ENCODE assay signal across 8 cellular contexts in genomic region chr7:129952653-129953560, GRCh38. TPM values are rescaled to one million over a fixed set of nuclear protein-coding genes. Genes with fewer than 3 reads are reported as not detected.
DNase-seq lines count a peak whose midpoint lies in the region; ATAC-seq and TF ChIP-seq lines count a peak whose summit lies in the region.

Gene UBE2H, minus strand, starts transcription at chr7:129952960. Its CDS starts 405 bp downstream, at chr7:129952555.

- H3K4me3 ChIP-seq in DND-41 (ENCODE audit: low read depth in 1 of 2, low read length in 2 of 2) = peak within 1 kb of the TSS; percentile 54 to 96
- H3K4me3 ChIP-seq in GM23338 = peak within 1 kb of the TSS; percentile 63
- peak within 1 kb of the TSS; percentile 94 for H3K4me3 ChIP-seq in Loucy (ENCODE audit: low read length, poor library complexity, severe bottlenecking)
- peak within 1 kb of the TSS; percentile 85 for H3K4me3 ChIP-seq in fibroblast of the aortic adventitia (ENCODE audit: low read depth, low read length)

- H3K9me3 ChIP-seq in DND-41 (ENCODE audit: insufficient read depth, low read length, severe bottlenecking) (no peaks in the 10 kb centered on the region), Loucy (ENCODE audit: insufficient read depth, low read depth, low read length) (no peaks in the 10 kb centered on the region)

- H3F3A ChIP-seq in GM23338 (replicated peaks; ENCODE audit: low read depth) = peaks cover 7% of the 10 kb centered on the region; the same call in 1 of the 2 replicates
- no peaks in the 10 kb centered on the region for H3F3A ChIP-seq in Loucy (ENCODE audit: low read depth)

- peak; percentile 91 for TF ChIP-seq POLR2A in Raji (IDR thresholded peaks at IDR 0.05; ENCODE audit: insufficient read depth, low read depth, low read length)

- H3K9me2 ChIP-seq in GM23338 (ENCODE audit: insufficient read depth) = 0 out of 2 replicates have a peak, but pooled peaks cover 3% of the 10 kb centered on the region
- H3K9me2 ChIP-seq in Loucy (replicated peaks; ENCODE audit: low read depth, low read length) = no peaks in the 10 kb centered on the region

- H3K27me3 Mint-ChIP-seq in GM23338 (ENCODE audit: insufficient read depth, low read depth, poor library complexity) (peaks cover 11% of the 10 kb centered on the region), nephron progenitor cell (ENCODE audit: low read depth, poor library complexity) (peaks cover 8% of the 10 kb centered on the region)
- no peaks in the 10 kb centered on the region for H3K27me3 Mint-ChIP-seq in stimulated activated naive CD8-positive, alpha-beta T cell treated with anti-CD3 and anti-CD28 coated beads, Interleukin-15, Interleukin-2, amounts not matched to agents 100 ng/mL and 50 ng/mL, for 24 hours

- ATAC-seq in DND-41 (ENCODE audit: insufficient read depth, low read depth) (peak; percentile 89), GM23338 (peak; percentile 53)

- peak within 1 kb of the TSS; percentile 96; the same call in 2 of the 3 replicates for H3K4me3 Mint-ChIP-seq in GM23338
- peak within 1 kb of the TSS; percentile 97 for H3K4me3 Mint-ChIP-seq in nephron progenitor cell
- H3K4me3 Mint-ChIP-seq in stimulated activated naive CD8-positive, alpha-beta T cell treated with anti-CD3 and anti-CD28 coated beads, Interleukin-15, Interleukin-2, amounts not matched to agents 100 ng/mL and 50 ng/mL, for 24 hours = peak within 1 kb of the TSS; percentile 99

- peak within 1 kb of the TSS; percentile 98 for H3K27ac Mint-ChIP-seq in GM23338
- peak within 1 kb of the TSS; percentile 99 for H3K27ac Mint-ChIP-seq in nephron progenitor cell
- H3K27ac Mint-ChIP-seq in stimulated activated naive CD8-positive, alpha-beta T cell treated with anti-CD3 and anti-CD28 coated beads, Interleukin-15, Interleukin-2, amounts not matched to agents 100 ng/mL and 50 ng/mL, for 24 hours = peak within 1 kb of the TSS; percentile 98

- H3K27me3 ChIP-seq in DND-41 (ENCODE audit: insufficient read depth, low read length, poor library complexity) = no peaks in the 10 kb centered on the region
- H3K27me3 ChIP-seq in GM23338 (ENCODE audit: insufficient read depth) = no peaks in the 10 kb centered on the region
- no peaks in the 10 kb centered on the region for H3K27me3 ChIP-seq in Loucy (ENCODE audit: insufficient read depth, low read length, poor library complexity, severe bottlenecking)

- H3K9me3 Mint-ChIP-seq in GM23338 (no peaks in the 10 kb centered on the region), nephron progenitor cell (no peaks in the 10 kb centered on the region)
- H3K9me3 Mint-ChIP-seq in stimulated activated naive CD8-positive, alpha-beta T cell treated with anti-CD3 and anti-CD28 coated beads, Interleukin-15, Interleukin-2, amounts not matched to agents 100 ng/mL and 50 ng/mL, for 24 hours = no peaks in the 10 kb centered on the region

- DNase-seq in DND-41 = peak; percentile 90
- peak; percentile 92 for DNase-seq in GM23338 (ENCODE audit: low spot score)
- DNase-seq in activated effector memory CD4-positive, alpha-beta T cell treated with Interleukin-2 at 50 U/mL for 16 hours = peak; percentile 88
- peak; percentile 84 for DNase-seq in fibroblast of the aortic adventitia (ENCODE audit: low read depth)
- DNase-seq in nephron progenitor cell = peak; percentile 95

- peaks cover 7% of the 10 kb centered on the region for H3K36me3 Mint-ChIP-seq in GM23338 (ENCODE audit: low read depth)
- H3K36me3 Mint-ChIP-seq in nephron progenitor cell (ENCODE audit: low read depth) = no peaks in the 10 kb centered on the region
- H3K36me3 Mint-ChIP-seq in stimulated activated naive CD8-positive, alpha-beta T cell treated with anti-CD3 and anti-CD28 coated beads, Interleukin-15, Interleukin-2, amounts not matched to agents 100 ng/mL and 50 ng/mL, for 24 hours (ENCODE audit: low read depth) = no peaks in the 10 kb centered on the region

- H2AFZ ChIP-seq in DND-41 (ENCODE audit: low read depth, low read length) = peak within 1 kb of the TSS; percentile 83
- H2AFZ ChIP-seq in GM23338 = peak within 1 kb of the TSS; percentile 53
- H2AFZ ChIP-seq in Loucy (ENCODE audit: low read length) = peak within 1 kb of the TSS; percentile 72

- H3K9ac ChIP-seq in DND-41 (ENCODE audit: low read depth, low read length) (peak within 1 kb of the TSS; percentile 77), Loucy (ENCODE audit: low read depth, low read length, poor library complexity, severe bottlenecking) (peak within 1 kb of the TSS; percentile 81)

- H3K4me1 ChIP-seq in DND-41 (ENCODE audit: insufficient read depth, low read length) (peaks cover 32% of the 10 kb centered on the region), GM23338 (ENCODE audit: insufficient read depth) (peaks cover 10% of the 10 kb centered on the region), Loucy (ENCODE audit: insufficient read depth, low read length, poor library complexity, severe bottlenecking) (peaks cover 41% of the 10 kb centered on the region)

- H3K36me3 ChIP-seq in DND-41 (ENCODE audit: insufficient read depth, low read length) (no peaks in the 10 kb centered on the region; the same call in 1 of the 2 replicates), GM23338 (ENCODE audit: insufficient read depth) (no peaks in the 10 kb centered on the region), Loucy (ENCODE audit: insufficient read depth, low read length) (no peaks in the 10 kb centered on the region)

- H3K79me2 ChIP-seq in DND-41 (ENCODE audit: insufficient read depth, low read length) = peaks cover 26% of the 10 kb centered on the region
- peaks cover 31% of the 10 kb centered on the region for H3K79me2 ChIP-seq in GM23338 (replicated peaks; ENCODE audit: insufficient read depth)
- H3K79me2 ChIP-seq in Loucy (ENCODE audit: insufficient read depth, low read length) = peaks cover 44% of the 10 kb centered on the region

- H4K20me1 ChIP-seq in DND-41 (ENCODE audit: insufficient read depth, low read length) = peaks cover 11% of the 10 kb centered on the region
- H4K20me1 ChIP-seq in GM23338 (replicated peaks; ENCODE audit: insufficient read depth) = no peaks in the 10 kb centered on the region
- peaks cover 14% of the 10 kb centered on the region for H4K20me1 ChIP-seq in Loucy (ENCODE audit: insufficient read depth, low read length, poor library complexity, severe bottlenecking)

- H3K27ac ChIP-seq in DND-41 (ENCODE audit: low read length) (peak within 1 kb of the TSS; percentile 60), GM23338 (ENCODE audit: low read depth) (peak within 1 kb of the TSS; percentile 95; the same call in 1 of the 2 replicates)

- no peak for TF ChIP-seq CTCF in DND-41 (IDR thresholded peaks at IDR 0.05; ENCODE audit: borderline replicate concordance, extremely low read depth, low read length, poor library complexity, severe bottlenecking)
- TF ChIP-seq CTCF in GM23338 (conservative IDR thresholded peaks at IDR 0.05; ENCODE audit: low read depth in 2 of 2) = no peak
- TF ChIP-seq CTCF in Loucy (conservative IDR thresholded peaks at IDR 0.05; ENCODE audit: low read length) = no peak
- no peak for TF ChIP-seq CTCF in fibroblast of the aortic adventitia (IDR thresholded peaks at IDR 0.05; ENCODE audit: insufficient read depth, low read length)
- TF ChIP-seq CTCF in nephron progenitor cell (IDR thresholded peaks at IDR 0.05) = no peak

- H3K4me2 ChIP-seq in DND-41 (ENCODE audit: insufficient read depth, low read length) (peak within 1 kb of the TSS; percentile 99), GM23338 (peak within 1 kb of the TSS; percentile 72), Loucy (ENCODE audit: low read depth, low read length, poor library complexity, severe bottlenecking) (peak within 1 kb of the TSS; percentile 96)

- H3K4me1 Mint-ChIP-seq in GM23338 = peaks cover 14% of the 10 kb centered on the region
- H3K4me1 Mint-ChIP-seq in nephron progenitor cell = peaks cover 12% of the 10 kb centered on the region
- peaks cover 8% of the 10 kb centered on the region for H3K4me1 Mint-ChIP-seq in stimulated activated naive CD8-positive, alpha-beta T cell treated with anti-CD3 and anti-CD28 coated beads, Interleukin-15, Interleukin-2, amounts not matched to agents 100 ng/mL and 50 ng/mL, for 24 hours (ENCODE audit: low read depth)

TF ChIP-seq in GM23338, 12 proteins besides CTCF, POLR2A, EP300 and RAD21 (continues in another document):
- TF ChIP-seq NANOG (IDR thresholded peaks at IDR 0.05; ENCODE audit: borderline replicate concordance) = no peak
- peak; percentile 100 for TF ChIP-seq CREB1 (CRISPR knock-in tag; IDR thresholded peaks at IDR 0.05; ENCODE audit: low read depth)
- TF ChIP-seq POLR2AphosphoS5 (IDR thresholded peaks at IDR 0.05; ENCODE audit: low read depth) = peak; percentile 68
- TF ChIP-seq JUNB (IDR thresholded peaks at IDR 0.05; ENCODE audit: unreplicated experiment) = no peak
- no peak for TF ChIP-seq EZH2 (IDR thresholded peaks at IDR 0.05; ENCODE audit: low read depth, unreplicated experiment)
- TF ChIP-seq ZNF331 (CRISPR knock-in tag; IDR thresholded peaks at IDR 0.05; ENCODE audit: low read depth) = no peak
- TF ChIP-seq, protein P1, sequence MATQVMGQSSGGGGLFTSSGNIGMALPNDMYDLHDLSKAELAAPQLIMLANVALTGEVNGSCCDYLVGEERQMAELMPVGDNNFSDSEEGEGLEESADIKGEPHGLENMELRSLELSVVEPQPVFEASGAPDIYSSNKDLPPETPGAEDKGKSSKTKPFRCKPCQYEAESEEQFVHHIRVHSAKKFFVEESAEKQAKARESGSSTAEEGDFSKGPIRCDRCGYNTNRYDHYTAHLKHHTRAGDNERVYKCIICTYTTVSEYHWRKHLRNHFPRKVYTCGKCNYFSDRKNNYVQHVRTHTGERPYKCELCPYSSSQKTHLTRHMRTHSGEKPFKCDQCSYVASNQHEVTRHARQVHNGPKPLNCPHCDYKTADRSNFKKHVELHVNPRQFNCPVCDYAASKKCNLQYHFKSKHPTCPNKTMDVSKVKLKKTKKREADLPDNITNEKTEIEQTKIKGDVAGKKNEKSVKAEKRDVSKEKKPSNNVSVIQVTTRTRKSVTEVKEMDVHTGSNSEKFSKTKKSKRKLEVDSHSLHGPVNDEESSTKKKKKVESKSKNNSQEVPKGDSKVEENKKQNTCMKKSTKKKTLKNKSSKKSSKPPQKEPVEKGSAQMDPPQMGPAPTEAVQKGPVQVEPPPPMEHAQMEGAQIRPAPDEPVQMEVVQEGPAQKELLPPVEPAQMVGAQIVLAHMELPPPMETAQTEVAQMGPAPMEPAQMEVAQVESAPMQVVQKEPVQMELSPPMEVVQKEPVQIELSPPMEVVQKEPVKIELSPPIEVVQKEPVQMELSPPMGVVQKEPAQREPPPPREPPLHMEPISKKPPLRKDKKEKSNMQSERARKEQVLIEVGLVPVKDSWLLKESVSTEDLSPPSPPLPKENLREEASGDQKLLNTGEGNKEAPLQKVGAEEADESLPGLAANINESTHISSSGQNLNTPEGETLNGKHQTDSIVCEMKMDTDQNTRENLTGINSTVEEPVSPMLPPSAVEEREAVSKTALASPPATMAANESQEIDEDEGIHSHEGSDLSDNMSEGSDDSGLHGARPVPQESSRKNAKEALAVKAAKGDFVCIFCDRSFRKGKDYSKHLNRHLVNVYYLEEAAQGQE (IDR thresholded peaks at IDR 0.05; ENCODE audit: unreplicated experiment) = no peak
- no peak for TF ChIP-seq ZNF114 (CRISPR knock-in tag; IDR thresholded peaks at IDR 0.05)

RNA-seq across cellular contexts. Expression of gene UBE2H, which starts in this region (rescaled TPM):
- total RNA-seq in GM23338 (2014; rRNA removed; shearing (Covaris generic)) = 86.5 and 107 TPM in 2 replicates
- polyA plus RNA-seq in GM23338 (2016; fragmentation: Nextera tagmentation; extraction: Ambion mirVana) = 37.2 and 40.8 TPM in 2 replicates
- 59.5 and 71.6 TPM in 2 replicates for total RNA-seq in fibroblast of the aortic adventitia (ENCODE audit: low replicate concordance)

Comparison
In these comparisons a context has a peak if more than half of its experiments do, and no peak if none do; other contexts are left out.
1. Peak in every context shown above with its lines: DNase-seq, ATAC-seq, H3K4me3 ChIP-seq and H3K27ac ChIP-seq.